Comparison of ENCODE assay signal across 17 cellular contexts in the genomic region with DNA sequence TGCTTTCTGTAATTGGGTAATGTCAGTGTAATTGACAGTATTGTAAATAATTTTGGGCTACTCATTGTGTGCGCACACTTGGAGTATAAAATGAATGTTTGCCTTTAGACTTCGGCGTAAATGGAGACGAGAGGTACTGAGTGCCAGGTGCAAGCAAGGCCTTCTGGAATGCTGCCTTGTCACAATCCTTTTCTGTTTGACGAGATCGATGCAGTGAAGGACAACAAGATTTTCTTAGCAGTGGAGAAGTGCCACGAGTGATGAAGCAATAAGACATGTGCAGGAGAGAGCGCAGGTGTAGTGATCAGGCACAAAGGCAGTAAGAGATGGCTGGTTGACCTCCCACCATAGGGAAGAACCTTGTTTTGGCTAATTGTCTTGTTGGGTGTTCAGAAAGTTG.
DNase-seq lines count a peak whose midpoint lies in the region; ATAC-seq and TF ChIP-seq lines count a peak whose summit lies in the region.
"Had no signal": no experiment of that assay in that cellular context is flagged by ENCODE, and none has a peak within 500 bp of the region (broad histone marks: within the 10 kb centered on the region; RNA-seq: fewer than 3 reads in every experiment).

No MANE protein-coding gene starts in this region.

- H3K27ac ChIP-seq in dorsolateral prefrontal cortex (peak overlapping the region in 50 of 59 donors; percentile 6 to 85 (median 64)), foreskin keratinocyte (no peak overlapping the region)
- H3K27ac ChIP-seq: ovary, spleen, transverse colon had no signal

- intact Hi-C loops in dorsolateral prefrontal cortex (cut with DNase I): no loop called here

- peaks cover 14% of the 10 kb centered on the region for H3K4me1 ChIP-seq in foreskin keratinocyte

- DNase-seq in DMS153 treated with DMSO at 0.1 percent for 48 hours (lab: John Stamatoyannopoulos, UW; ENCODE audit: unreplicated experiment): peak; percentile 64
- peak; percentile 17 to 96 (median 75) for DNase-seq in NCI-H1417 (lab: John Stamatoyannopoulos, UW)
- peak; percentile 76 for DNase-seq in NCI-H345 treated with DMSO at 0.1 percent for 48 hours (lab: John Stamatoyannopoulos, UW; ENCODE audit: unreplicated experiment)
- DNase-seq in dorsolateral prefrontal cortex: no peak
- DNase-seq in kidney tubule cell (ENCODE audit: low spot score): no peak
- DNase-seq in foreskin keratinocyte: no peak
- DNase-seq in activated CD4-positive, CD25-positive, alpha-beta regulatory T cell treated with anti-CD3 and anti-CD28 coated beads, Interleukin-2, amount 50 U/mL, for 72 hours: no peak
- DNase-seq in stimulated activated CD4-positive, alpha-beta T cell treated with anti-CD3 and anti-CD28 coated beads, Interleukin-1b, Interleukin-23, amount 100 ng/mL, for 48 hours: no peak
- DNase-seq: activated naive CD8-positive, alpha-beta T cell treated with anti-CD3 and anti-CD28 coated beads, Interleukin-2, amount 10 ng/mL, durations not matched to agents 7 days and 5 days; AML-193; cerebellar nuclear complex; DMS79 treated with DMSO at 0.1 percent for 48 hours; mucosa of descending colon; ovary; SK-N-SH; spleen; transverse colon had no signal

- no peak overlapping the region for H3K4me3 ChIP-seq in dorsolateral prefrontal cortex
- H3K4me3 ChIP-seq: mucosa of descending colon, ovary, spleen, transverse colon had no signal

- no peak for ATAC-seq in foreskin keratinocyte
- ATAC-seq: mucosa of descending colon had no signal

- no peaks in the 10 kb centered on the region for H3K27me3 ChIP-seq in dorsolateral prefrontal cortex
- H3K27me3 ChIP-seq in foreskin keratinocyte: no peaks in the 10 kb centered on the region
- H3K27me3 ChIP-seq: ovary, spleen, transverse colon had no signal

- no peak for TF ChIP-seq CTCF in dorsolateral prefrontal cortex (IDR thresholded peaks at IDR 0.05 in 54 of 56, conservative IDR thresholded peaks at IDR 0.05 in 2 of 56; ENCODE audit: low read depth in 1 of 56, partially characterized antibody in 56 of 56)
- TF ChIP-seq CTCF in foreskin keratinocyte (conservative IDR thresholded peaks at IDR 0.05): no peak

Comparison
In these comparisons a context has a peak if more than half of its experiments do, and no peak if none do; other contexts are left out.
1. DNase-seq: peak in DMS153 treated with DMSO at 0.1 percent for 48 hours (single experiment), NCI-H1417 (3 of 3) and NCI-H345 treated with DMSO at 0.1 percent for 48 hours (single experiment); none in dorsolateral prefrontal cortex (0 of 10), kidney tubule cell (single experiment), foreskin keratinocyte (0 of 2), activated CD4-positive, CD25-positive, alpha-beta regulatory T cell treated with anti-CD3 and anti-CD28 coated beads, Interleukin-2, amount 50 U/mL, for 72 hours (single experiment) and stimulated activated CD4-positive, alpha-beta T cell treated with anti-CD3 and anti-CD28 coated beads, Interleukin-1b, Interleukin-23, amount 100 ng/mL, for 48 hours (single experiment).